In the genomic region with DNA sequence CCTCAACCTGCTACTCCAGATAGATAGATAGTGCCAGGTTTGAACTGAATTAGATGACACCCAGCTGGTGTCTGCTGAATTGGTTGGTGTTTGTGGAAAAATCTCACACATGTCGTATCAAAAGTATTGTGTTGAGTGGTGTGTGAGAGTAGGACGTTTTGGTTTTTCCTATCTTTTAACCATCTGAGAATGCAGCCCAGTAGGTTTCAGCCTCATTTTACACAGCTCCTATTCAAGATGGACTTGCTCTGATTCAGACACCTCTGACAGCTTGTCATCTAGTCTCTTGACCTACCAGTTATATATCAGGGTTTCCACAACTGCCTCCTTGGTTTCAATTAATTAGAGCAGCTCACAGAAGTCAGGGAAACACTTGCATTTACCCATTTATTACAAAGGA, we compare ENCODE assay signal across 20 cellular contexts.
A peak's percentile ranks its signal among the peaks of the same experiment; 100 is the strongest.
DNase-seq lines count a peak whose midpoint lies in the region; ATAC-seq, FAIRE-seq and TF ChIP-seq lines count a peak whose summit lies in the region.
"Had no signal": no experiment of that assay in that cellular context is flagged by ENCODE, and none has a peak within 500 bp of the region (broad histone marks: within the 10 kb centered on the region; RNA-seq: fewer than 3 reads in every experiment).

No MANE protein-coding gene starts in this region.

- no peak overlapping the region for H3K4me2 ChIP-seq in astrocyte (ENCODE audit: low read length)
- H3K4me2 ChIP-seq: BLaER1, GM23338 had no signal

- peak; percentile 28 for ATAC-seq in activated naive CD8-positive, alpha-beta T cell treated with anti-CD3 and anti-CD28 coated beads, Interleukin-2, amount 50 U/mL, for 24 hours
- peak; percentile 52 for ATAC-seq in stimulated activated effector memory CD8-positive, alpha-beta T cell treated with anti-CD3 and anti-CD28 coated beads, Interleukin-12 subunit alpha, Interleukin-12 subunit beta, amount 100 ng/mL, for 72 hours
- ATAC-seq: CD8-positive, alpha-beta T cell; GM23338; HCT116 had no signal

- H3K79me2 ChIP-seq in astrocyte (ENCODE audit: insufficient read depth, low read length): no peaks in the 10 kb centered on the region

- no peak for TF ChIP-seq CTCF in astrocyte (IDR thresholded peaks at IDR 0.05; ENCODE audit: insufficient read depth, low read depth, low read length)

- no peak overlapping the region for H3K27ac Mint-ChIP-seq in activated naive CD8-positive, alpha-beta T cell treated with anti-CD3 and anti-CD28 coated beads, Interleukin-2, amount 50 U/mL, for 24 hours
- no peak overlapping the region for H3K27ac Mint-ChIP-seq in activated naive CD8-positive, alpha-beta T cell treated with anti-CD3 and anti-CD28 coated beads for 36 hours
- no peak overlapping the region for H3K27ac Mint-ChIP-seq in astrocyte (ENCODE audit: unreplicated experiment)
- no peak overlapping the region for H3K27ac Mint-ChIP-seq in stimulated activated effector memory CD8-positive, alpha-beta T cell treated with anti-CD3 and anti-CD28 coated beads, Interleukin-12 subunit alpha, Interleukin-12 subunit beta, amount 100 ng/mL, for 72 hours
- H3K27ac Mint-ChIP-seq: B cell; CD4-positive, CD25-positive, alpha-beta regulatory T cell; CD8-positive, alpha-beta T cell; GM23338; H9 had no signal

- no peak overlapping the region for H3K27ac ChIP-seq in astrocyte (ENCODE audit: low read depth, low read length)
- H3K27ac ChIP-seq: 22Rv1, BLaER1, C4-2B had no signal

- H3K4me1 Mint-ChIP-seq in activated naive CD8-positive, alpha-beta T cell treated with anti-CD3 and anti-CD28 coated beads, Interleukin-2, amount 50 U/mL, for 24 hours: no peaks in the 10 kb centered on the region
- no peaks in the 10 kb centered on the region for H3K4me1 Mint-ChIP-seq in activated naive CD8-positive, alpha-beta T cell treated with anti-CD3 and anti-CD28 coated beads for 36 hours
- peaks cover 5% of the 10 kb centered on the region for H3K4me1 Mint-ChIP-seq in astrocyte (ENCODE audit: low read depth, unreplicated experiment)
- H3K4me1 Mint-ChIP-seq in stimulated activated effector memory CD8-positive, alpha-beta T cell treated with anti-CD3 and anti-CD28 coated beads, Interleukin-12 subunit alpha, Interleukin-12 subunit beta, amount 100 ng/mL, for 72 hours: peaks cover 11% of the 10 kb centered on the region
- H3K4me1 Mint-ChIP-seq: B cell; CD4-positive, CD25-positive, alpha-beta regulatory T cell; GM23338; H9 had no signal

- H3K4me3 ChIP-seq in astrocyte (ENCODE audit: insufficient read depth, low read depth, low read length): no peak overlapping the region
- H3K4me3 ChIP-seq: BLaER1, GM23338 had no signal

- no peaks in the 10 kb centered on the region for H3K36me3 ChIP-seq in astrocyte (ENCODE audit: insufficient read depth, low read length)
- H3K36me3 ChIP-seq: BLaER1 had no signal

- H2AFZ ChIP-seq in astrocyte (ENCODE audit: low read depth, low read length): no peak overlapping the region
- H2AFZ ChIP-seq: GM23338 had no signal

- H3K4me3 Mint-ChIP-seq in activated naive CD8-positive, alpha-beta T cell treated with anti-CD3 and anti-CD28 coated beads, Interleukin-2, amount 50 U/mL, for 24 hours: no peak overlapping the region
- no peak overlapping the region for H3K4me3 Mint-ChIP-seq in activated naive CD8-positive, alpha-beta T cell treated with anti-CD3 and anti-CD28 coated beads for 36 hours
- H3K4me3 Mint-ChIP-seq in astrocyte (ENCODE audit: unreplicated experiment): no peak overlapping the region
- H3K4me3 Mint-ChIP-seq in stimulated activated effector memory CD8-positive, alpha-beta T cell treated with anti-CD3 and anti-CD28 coated beads, Interleukin-12 subunit alpha, Interleukin-12 subunit beta, amount 100 ng/mL, for 72 hours: no peak overlapping the region
- H3K4me3 Mint-ChIP-seq: B cell; CD4-positive, CD25-positive, alpha-beta regulatory T cell; CD8-positive, alpha-beta T cell; GM23338; H9 had no signal

- DNase-seq in activated naive CD8-positive, alpha-beta T cell treated with anti-CD3 and anti-CD28 coated beads, Interleukin-2, amount 50 U/mL, for 24 hours: no peak
- no peak for DNase-seq in activated naive CD8-positive, alpha-beta T cell treated with anti-CD3 and anti-CD28 coated beads for 36 hours
- DNase-seq in astrocyte (ENCODE audit: low read depth): no peak
- no peak for DNase-seq in stimulated activated effector memory CD8-positive, alpha-beta T cell treated with anti-CD3 and anti-CD28 coated beads, Interleukin-12 subunit alpha, Interleukin-12 subunit beta, amount 100 ng/mL, for 72 hours (ENCODE audit: low spot score in 2 of 2)
- DNase-seq in dermis blood vessel endothelial cell: no peak
- no peak for DNase-seq in NCI-H2107 treated with DMSO at 0.1 percent for 48 hours (lab: John Stamatoyannopoulos, UW; ENCODE audit: unreplicated experiment)
- DNase-seq: Caco-2; CD4-positive, CD25-positive, alpha-beta regulatory T cell; CD8-positive, alpha-beta T cell; DMS153; DND-41; H9 had no signal

- H3K9ac ChIP-seq in astrocyte (ENCODE audit: low read length): no peak overlapping the region
- H3K9ac ChIP-seq: BLaER1 had no signal

- no peaks in the 10 kb centered on the region for H4K20me1 ChIP-seq in astrocyte (ENCODE audit: insufficient read depth, low read length)
- H4K20me1 ChIP-seq: BLaER1 had no signal

- no peaks in the 10 kb centered on the region for H3K4me1 ChIP-seq in astrocyte (ENCODE audit: insufficient read depth, low read length)
- H3K4me1 ChIP-seq: BLaER1 had no signal

- H3K36me3 Mint-ChIP-seq in activated naive CD8-positive, alpha-beta T cell treated with anti-CD3 and anti-CD28 coated beads, Interleukin-2, amount 50 U/mL, for 24 hours (ENCODE audit: low read depth): no peaks in the 10 kb centered on the region
- no peaks in the 10 kb centered on the region for H3K36me3 Mint-ChIP-seq in activated naive CD8-positive, alpha-beta T cell treated with anti-CD3 and anti-CD28 coated beads for 36 hours
- H3K36me3 Mint-ChIP-seq in astrocyte (ENCODE audit: low read depth, unreplicated experiment): no peaks in the 10 kb centered on the region
- H3K36me3 Mint-ChIP-seq in stimulated activated effector memory CD8-positive, alpha-beta T cell treated with anti-CD3 and anti-CD28 coated beads, Interleukin-12 subunit alpha, Interleukin-12 subunit beta, amount 100 ng/mL, for 72 hours: no peaks in the 10 kb centered on the region
- H3K36me3 Mint-ChIP-seq: CD4-positive, CD25-positive, alpha-beta regulatory T cell; CD8-positive, alpha-beta T cell had no signal

- H3K27me3 Mint-ChIP-seq in activated naive CD8-positive, alpha-beta T cell treated with anti-CD3 and anti-CD28 coated beads, Interleukin-2, amount 50 U/mL, for 24 hours: peaks cover 4% of the 10 kb centered on the region
- peaks cover 3% of the 10 kb centered on the region for H3K27me3 Mint-ChIP-seq in activated naive CD8-positive, alpha-beta T cell treated with anti-CD3 and anti-CD28 coated beads for 36 hours
- no peaks in the 10 kb centered on the region for H3K27me3 Mint-ChIP-seq in astrocyte (ENCODE audit: low read depth, unreplicated experiment)

- H3K9me3 ChIP-seq in astrocyte (ENCODE audit: insufficient read depth, low read depth, low read length): no peaks in the 10 kb centered on the region
- H3K9me3 ChIP-seq: Caco-2 had no signal

- H3K27me3 ChIP-seq in astrocyte (ENCODE audit: insufficient read depth, low read length): peaks cover 2% of the 10 kb centered on the region
- H3K27me3 ChIP-seq: BLaER1 had no signal

- peak; percentile 77 for FAIRE-seq in astrocyte (lab: Jason Lieb, UNC)
- FAIRE-seq: A204.1, G401.6 had no signal

- H3K9me3 Mint-ChIP-seq in activated naive CD8-positive, alpha-beta T cell treated with anti-CD3 and anti-CD28 coated beads, Interleukin-2, amount 50 U/mL, for 24 hours: no peaks in the 10 kb centered on the region
- no peaks in the 10 kb centered on the region for H3K9me3 Mint-ChIP-seq in activated naive CD8-positive, alpha-beta T cell treated with anti-CD3 and anti-CD28 coated beads for 36 hours
- H3K9me3 Mint-ChIP-seq in astrocyte (ENCODE audit: unreplicated experiment): peaks cover 4% of the 10 kb centered on the region
- no peaks in the 10 kb centered on the region for H3K9me3 Mint-ChIP-seq in stimulated activated effector memory CD8-positive, alpha-beta T cell treated with anti-CD3 and anti-CD28 coated beads, Interleukin-12 subunit alpha, Interleukin-12 subunit beta, amount 100 ng/mL, for 72 hours
- H3K9me3 Mint-ChIP-seq: CD8-positive, alpha-beta T cell had no signal
